18 cellular contexts compared by ENCODE assay signal in genomic region chr1:153951183-153951582, GRCh38.
"Had no signal": no experiment of that assay in that cellular context is flagged by ENCODE, and none has a peak within 500 bp of the region (broad histone marks: within the 10 kb centered on the region; RNA-seq: fewer than 3 reads in every experiment).

No MANE protein-coding gene starts in this region.

- H3K27ac ChIP-seq: adrenal gland, dorsolateral prefrontal cortex, gastrocnemius medialis, parathyroid adenoma, sigmoid colon, tibial artery, vagina had no signal

- H3K4me1 ChIP-seq: parathyroid adenoma had no signal

- H3K4me3 Mint-ChIP-seq: activated CD8-positive, alpha-beta memory T cell treated with anti-CD3 and anti-CD28 coated beads, Interleukin-2, amount 10 ng/mL, durations not matched to agents 7 days and 5 days; endodermal cell had no signal

- FAIRE-seq: islet of Langerhans had no signal

- H3K27me3 Mint-ChIP-seq: activated CD8-positive, alpha-beta memory T cell treated with anti-CD3 and anti-CD28 coated beads, Interleukin-2, amount 10 ng/mL, durations not matched to agents 7 days and 5 days; naive B cell had no signal

- H3K9ac ChIP-seq: parathyroid adenoma had no signal

- DNase-seq: activated CD4-positive, alpha-beta T cell treated with anti-CD3 and anti-CD28 coated beads, Interleukin-2, amount 50 U/mL, for 1 hour; activated CD8-positive, alpha-beta memory T cell treated with anti-CD3 and anti-CD28 coated beads, Interleukin-2, amount 10 ng/mL, durations not matched to agents 7 days and 5 days; activated effector memory CD4-positive, alpha-beta T cell treated with anti-CD3 and anti-CD28 coated beads, Interleukin-2, amount 50 U/mL, for 16 hours; activated T-cell treated with anti-CD3 and anti-CD28 coated beads, Interleukin-2, amount 50 U/mL, for 1 hour; adrenal gland; dorsolateral prefrontal cortex; endodermal cell; erythroblast; gastrocnemius medialis; naive B cell; sigmoid colon; spleen; tibial artery had no signal

- ATAC-seq: activated CD4-positive, CD25-positive, alpha-beta regulatory T cell treated with anti-CD3 and anti-CD28 coated beads, Interleukin-2, amount 50 U/mL, for 24 hours; activated CD8-positive, alpha-beta memory T cell treated with anti-CD3 and anti-CD28 coated beads, Interleukin-2, amount 10 ng/mL, durations not matched to agents 7 days and 5 days; gastrocnemius medialis; left lobe of liver had no signal

- H3K4me3 ChIP-seq: adrenal gland, dorsolateral prefrontal cortex, gastrocnemius medialis, sigmoid colon, spleen, tibial artery, vagina had no signal

- H3K27ac Mint-ChIP-seq: activated CD8-positive, alpha-beta memory T cell treated with anti-CD3 and anti-CD28 coated beads, Interleukin-2, amount 10 ng/mL, durations not matched to agents 7 days and 5 days; endodermal cell had no signal

- H3K9me3 ChIP-seq: adrenal gland, gastrocnemius medialis, sigmoid colon, spleen, tibial artery, vagina had no signal

- H3K9me3 Mint-ChIP-seq: endodermal cell, naive B cell had no signal
